Comparison of ENCODE assay signal across 18 cellular contexts in the genomic region with DNA sequence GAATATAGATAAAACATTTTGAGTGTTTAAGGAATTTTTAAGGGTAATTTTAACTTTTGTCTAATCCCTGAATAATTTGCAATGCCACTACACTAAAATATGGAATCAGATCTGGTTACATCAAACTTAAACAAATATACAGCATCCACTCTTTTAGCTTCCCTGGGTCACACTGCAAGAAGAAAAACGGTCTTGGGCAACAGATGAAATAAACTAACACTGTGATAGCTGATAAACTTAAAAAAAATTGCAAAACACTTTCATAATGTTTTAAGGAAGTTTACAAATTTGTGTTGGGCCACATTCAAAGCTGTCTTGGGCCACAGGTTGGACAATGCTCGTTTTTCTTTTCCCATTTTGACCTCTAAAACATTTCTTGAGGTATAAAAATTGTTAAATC. TPM values are rescaled to one million over a fixed set of nuclear protein-coding genes. Genes with fewer than 3 reads are reported as not detected.
DNase-seq lines count a peak whose midpoint lies in the region; ATAC-seq and TF ChIP-seq lines count a peak whose summit lies in the region.
"Had no signal": no experiment of that assay in that cellular context is flagged by ENCODE, and none has a peak within 500 bp of the region (broad histone marks: within the 10 kb centered on the region; RNA-seq: fewer than 3 reads in every experiment).

No MANE protein-coding gene starts in this region.

- peaks cover under 1% of the 10 kb centered on the region for H3K9me3 Mint-ChIP-seq in CD4-positive, alpha-beta T cell
- H3K9me3 Mint-ChIP-seq in activated T-helper 17 cell treated with anti-CD3 and anti-CD28 coated beads, Interleukin-2, amount 50 U/mL, for 72 hours = no peaks in the 10 kb centered on the region
- no peaks in the 10 kb centered on the region for H3K9me3 Mint-ChIP-seq in memory B cell

- intact Hi-C loops in CD4-positive, alpha-beta T cell (cut with DNase I, micrococcal nuclease) = no loop called here
- intact Hi-C loops in left cardiac atrium (cut with DNase I) (no loop called here), heart left ventricle (cut with DNase I) (no loop called here)

- 58 to 75% (median 66%) methylated on average over 2 of the region's 2 CpGs for WGBS in heart left ventricle, 4 donors

- POLR2A ChIA-PET in CD4-positive, alpha-beta T cell (lab: Charles Lee) = interaction anchor here (1.1 to 5.3 kb wide), 6 partner anchors 19 to 209 kb away, joined by 3 to 74 read pairs (median 18); partner anchors contain the start of genes CCDC66 and TASOR

- peaks cover 61% of the 10 kb centered on the region for H3K4me1 Mint-ChIP-seq in CD4-positive, alpha-beta T cell (ENCODE audit: low read depth)
- H3K4me1 Mint-ChIP-seq in activated T-helper 17 cell treated with anti-CD3 and anti-CD28 coated beads, Interleukin-2, amount 50 U/mL, for 72 hours = peaks cover 27% of the 10 kb centered on the region
- peaks cover 2% of the 10 kb centered on the region for H3K4me1 Mint-ChIP-seq in memory B cell

- TF ChIP-seq POLR2A in heart left ventricle (IDR thresholded peaks at IDR 0.05) = no peak

- H3K36me3 Mint-ChIP-seq in CD4-positive, alpha-beta T cell (ENCODE audit: low read depth) = peaks cover 41% of the 10 kb centered on the region
- H3K36me3 Mint-ChIP-seq in activated T-helper 17 cell treated with anti-CD3 and anti-CD28 coated beads, Interleukin-2, amount 50 U/mL, for 72 hours (ENCODE audit: low read depth) = peaks cover 29% of the 10 kb centered on the region
- H3K36me3 Mint-ChIP-seq in memory B cell = peaks cover 18% of the 10 kb centered on the region

- ATAC-seq in CD4-positive, alpha-beta T cell (ENCODE audit: poor library complexity) = no peak
- ATAC-seq in activated T-helper 17 cell treated with anti-CD3 and anti-CD28 coated beads, Interleukin-2, amount 50 U/mL, for 72 hours (replicated peaks) = no peak
- ATAC-seq in memory B cell (ENCODE audit: low read depth) (no peak), left cardiac atrium (no peak), heart left ventricle (no peak), GM21576 (IDR thresholded peaks at IDR 0.05; ENCODE audit: unreplicated experiment) (no peak)
- ATAC-seq: right lobe of liver had no signal

- H3K27me3 Mint-ChIP-seq in CD4-positive, alpha-beta T cell = no peaks in the 10 kb centered on the region
- no peaks in the 10 kb centered on the region for H3K27me3 Mint-ChIP-seq in activated T-helper 17 cell treated with anti-CD3 and anti-CD28 coated beads, Interleukin-2, amount 50 U/mL, for 72 hours
- no peaks in the 10 kb centered on the region for H3K27me3 Mint-ChIP-seq in memory B cell

- TF ChIP-seq CTCF in CD4-positive, alpha-beta T cell (IDR thresholded peaks at IDR 0.05) = no peak
- no peak for TF ChIP-seq CTCF in HL-60 (IDR thresholded peaks at IDR 0.05; ENCODE audit: insufficient read depth, low read length)
- TF ChIP-seq CTCF in heart left ventricle (IDR thresholded peaks at IDR 0.05) = no peak

- H3K27ac ChIP-seq in CD4-positive, alpha-beta T cell (ENCODE audit: low read depth, low read length) = no peak overlapping the region
- peak overlapping the region; percentile 63 for H3K27ac ChIP-seq in HL-60 (replicated peaks)
- no peak overlapping the region for H3K27ac ChIP-seq in heart left ventricle
- H3K27ac ChIP-seq: right lobe of liver, testis, WERI-Rb-1 had no signal

- H3K4me1 ChIP-seq in heart left ventricle = no peaks in the 10 kb centered on the region
- H3K4me1 ChIP-seq: right lobe of liver had no signal

- peak overlapping the region; percentile 31 for H3K4me3 Mint-ChIP-seq in CD4-positive, alpha-beta T cell
- peak overlapping the region; percentile 19 for H3K4me3 Mint-ChIP-seq in activated T-helper 17 cell treated with anti-CD3 and anti-CD28 coated beads, Interleukin-2, amount 50 U/mL, for 72 hours
- no peak overlapping the region for H3K4me3 Mint-ChIP-seq in memory B cell

- no peak overlapping the region for H3K4me3 ChIP-seq in HL-60 (replicated peaks; ENCODE audit: insufficient read depth, low read length)
- no peak overlapping the region for H3K4me3 ChIP-seq in heart left ventricle
- H3K4me3 ChIP-seq: right lobe of liver, testis had no signal

- peak overlapping the region; percentile 95 for H3K27ac Mint-ChIP-seq in CD4-positive, alpha-beta T cell
- H3K27ac Mint-ChIP-seq in activated T-helper 17 cell treated with anti-CD3 and anti-CD28 coated beads, Interleukin-2, amount 50 U/mL, for 72 hours = peak overlapping the region; percentile 61
- peak overlapping the region; percentile 28 for H3K27ac Mint-ChIP-seq in memory B cell

- CTCF ChIA-PET in CD4-positive, alpha-beta T cell (lab: Charles Lee) = no interaction called here

- H3K9me3 ChIP-seq in CD4-positive, alpha-beta T cell (ENCODE audit: control insufficient read depth, low read length) = no peaks in the 10 kb centered on the region
- H3K9me3 ChIP-seq in heart left ventricle = no peaks in the 10 kb centered on the region
- H3K9me3 ChIP-seq: right lobe of liver, testis had no signal

- H3K36me3 ChIP-seq in heart left ventricle = peaks cover 0 to 65% (median 22%) of the 10 kb centered on the region in 9 donors

- no peaks in the 10 kb centered on the region for H3K27me3 ChIP-seq in CD4-positive, alpha-beta T cell (ENCODE audit: control insufficient read depth, insufficient read depth, low read length)
- H3K27me3 ChIP-seq in HL-60 (ENCODE audit: insufficient read depth, poor library complexity, severe bottlenecking) (no peaks in the 10 kb centered on the region), heart left ventricle (no peaks in the 10 kb centered on the region)
- H3K27me3 ChIP-seq: right lobe of liver, testis had no signal

- DNase-seq in CD4-positive, alpha-beta T cell = no peak
- DNase-seq in HL-60 (ENCODE audit: low read depth in 1 of 2, low spot score in 1 of 2) (peak in 1 of 2 experiments; percentile 48), memory B cell (ENCODE audit: low spot score in 2 of 2) (no peak), KG1 (lab: John Stamatoyannopoulos, UW) (no peak), left cardiac atrium (no peak), heart left ventricle (no peak)
- DNase-seq: DMS53; midbrain; NCI-H146; NCI-H446 treated with DMSO at 0.1 percent for 48 hours; occipital lobe; right lobe of liver; stimulated activated CD4-positive, alpha-beta T cell treated with anti-CD3 and anti-CD28 coated beads, Interleukin-2, amount 100 ng/mL, for 48 hours; stimulated activated CD8-positive, alpha-beta memory T cell treated with anti-CD3 and anti-CD28 coated beads, Interleukin-4, amount 100 ng/mL, for 48 hours; testis; WERI-Rb-1 had no signal

RNA-seq across cellular contexts. Expression of gene CCDC66, which starts 34.3 kb away (rescaled TPM):
- total RNA-seq in CD4-positive, alpha-beta T cell = 100 to 1,000 TPM in 1 of 2 experiments, 10 to 100 TPM in 1; 97.1 to 101 TPM
- total RNA-seq in activated T-helper 17 cell treated with anti-CD3 and anti-CD28 coated beads, Interleukin-2, amount 50 U/mL, for 72 hours = 10 to 100 TPM; 26.3 to 27.0 TPM
- total RNA-seq in left cardiac atrium (10 to 100 TPM; 15.8 to 17.0 TPM), heart left ventricle (10 to 100 TPM in 7 of 9 donors, 1 to 10 TPM in 2; 7.9 to 15.9 (median 11.6) TPM)
- polyA plus RNA-seq in heart left ventricle = 10 to 100 TPM in 1 of 2 donors, 1 to 10 TPM in 1; 5.7 to 14.0 TPM

Comparison
In these comparisons a context has a peak if more than half of its experiments do, and no peak if none do; other contexts are left out.
1. H3K27ac Mint-ChIP-seq: peak in every context shown above with its lines; median percentile 95 in CD4-positive, alpha-beta T cell; 61 in activated T-helper 17 cell treated with anti-CD3 and anti-CD28 coated beads, Interleukin-2, amount 50 U/mL, for 72 hours; 28 in memory B cell.